Comparison of ENCODE assay signal across 9 cellular contexts in genomic region chr12:93139028-93139665, GRCh38.
DNase-seq lines count a peak whose midpoint lies in the region; ATAC-seq and TF ChIP-seq lines count a peak whose summit lies in the region.
"Had no signal": no experiment of that assay in that cellular context is flagged by ENCODE, and none has a peak within 500 bp of the region (broad histone marks: within the 10 kb centered on the region; RNA-seq: fewer than 3 reads in every experiment).

No MANE protein-coding gene starts in this region.

- TF ChIP-seq POLR2A in breast epithelium (IDR thresholded peaks at IDR 0.05) = no peak

- TF ChIP-seq CTCF in breast epithelium (IDR thresholded peaks at IDR 0.05) (no peak), type B pancreatic cell (conservative IDR thresholded peaks at IDR 0.05) (no peak)

- H3K27ac Mint-ChIP-seq in type B pancreatic cell = no peak overlapping the region
- no peak overlapping the region for H3K27ac Mint-ChIP-seq in activated CD8-positive, alpha-beta memory T cell treated with anti-CD3 and anti-CD28 coated beads, Interleukin-2, amount 10 ng/mL, durations not matched to agents 7 days and 5 days

- H3K36me3 Mint-ChIP-seq in type B pancreatic cell = no peaks in the 10 kb centered on the region
- H3K36me3 Mint-ChIP-seq in activated CD8-positive, alpha-beta memory T cell treated with anti-CD3 and anti-CD28 coated beads, Interleukin-2, amount 10 ng/mL, durations not matched to agents 7 days and 5 days = no peaks in the 10 kb centered on the region

- intact Hi-C loops in breast epithelium (cut with DNase I; ENCODE audit: low total_unique reads) = no loop called here

- no peaks in the 10 kb centered on the region for H3K27me3 Mint-ChIP-seq in type B pancreatic cell
- peaks cover 8% of the 10 kb centered on the region for H3K27me3 Mint-ChIP-seq in activated CD8-positive, alpha-beta memory T cell treated with anti-CD3 and anti-CD28 coated beads, Interleukin-2, amount 10 ng/mL, durations not matched to agents 7 days and 5 days

- H3K4me1 ChIP-seq in breast epithelium = peaks cover 0 to 4% of the 10 kb centered on the region in 2 donors

- H3K36me3 ChIP-seq in breast epithelium = no peaks in the 10 kb centered on the region

- H3K4me3 ChIP-seq in breast epithelium = no peak overlapping the region
- H3K4me3 ChIP-seq: PC-9 had no signal

- DNase-seq in DMS79 treated with DMSO at 0.1 percent for 48 hours (lab: John Stamatoyannopoulos, UW) (peak; percentile 31), breast epithelium (ENCODE audit: low spot score in 2 of 2) (no peak), type B pancreatic cell (ENCODE audit: extremely low spot score, unreplicated experiment) (no peak), DMS 273 (lab: John Stamatoyannopoulos, UW; ENCODE audit: unreplicated experiment) (no peak), epidermal melanocyte (ENCODE audit: insufficient read length, low spot score) (no peak)
- no peak for DNase-seq in activated CD8-positive, alpha-beta memory T cell treated with anti-CD3 and anti-CD28 coated beads, Interleukin-2, amount 10 ng/mL, durations not matched to agents 7 days and 5 days
- DNase-seq: PC-9 had no signal

- peak overlapping the region; percentile 71 to 77 for H3K27ac ChIP-seq in breast epithelium
- H3K27ac ChIP-seq: PC-9 had no signal

- H3K9me3 ChIP-seq in breast epithelium = no peaks in the 10 kb centered on the region

- peaks cover 43% of the 10 kb centered on the region for H3K4me1 Mint-ChIP-seq in type B pancreatic cell (ENCODE audit: unreplicated experiment)
- H3K4me1 Mint-ChIP-seq in activated CD8-positive, alpha-beta memory T cell treated with anti-CD3 and anti-CD28 coated beads, Interleukin-2, amount 10 ng/mL, durations not matched to agents 7 days and 5 days = peaks cover 21% of the 10 kb centered on the region

- ATAC-seq in GM19467 (IDR thresholded peaks at IDR 0.05; ENCODE audit: unreplicated experiment) = peak; percentile 58
- peak; percentile 76 for ATAC-seq in HG03354 (IDR thresholded peaks at IDR 0.05; ENCODE audit: poor library complexity, severe bottlenecking, unreplicated experiment)
- ATAC-seq in activated CD8-positive, alpha-beta memory T cell treated with anti-CD3 and anti-CD28 coated beads, Interleukin-2, amount 10 ng/mL, durations not matched to agents 7 days and 5 days = no peak

- CTCF ChIA-PET in activated CD8-positive, alpha-beta memory T cell treated with anti-CD3 and anti-CD28 coated beads, Interleukin-2, amount 10 ng/mL, durations not matched to agents 7 days and 5 days (lab: Charles Lee) = interaction anchor here (1.2 to 1.6 kb wide), 2 partner anchors 41 to 152 kb away, joined by 3 to 7 read pairs; no protein-coding TSS in a partner anchor

- H3K4me3 Mint-ChIP-seq in type B pancreatic cell = no peak overlapping the region
- no peak overlapping the region for H3K4me3 Mint-ChIP-seq in activated CD8-positive, alpha-beta memory T cell treated with anti-CD3 and anti-CD28 coated beads, Interleukin-2, amount 10 ng/mL, durations not matched to agents 7 days and 5 days

- H3K27me3 ChIP-seq in breast epithelium = no peaks in the 10 kb centered on the region

- peaks cover 14% of the 10 kb centered on the region for H3K9me3 Mint-ChIP-seq in type B pancreatic cell
- H3K9me3 Mint-ChIP-seq in activated CD8-positive, alpha-beta memory T cell treated with anti-CD3 and anti-CD28 coated beads, Interleukin-2, amount 10 ng/mL, durations not matched to agents 7 days and 5 days (ENCODE audit: low read depth) = peaks cover 2% of the 10 kb centered on the region
